8 cellular contexts compared by ENCODE assay signal in the genomic region with DNA sequence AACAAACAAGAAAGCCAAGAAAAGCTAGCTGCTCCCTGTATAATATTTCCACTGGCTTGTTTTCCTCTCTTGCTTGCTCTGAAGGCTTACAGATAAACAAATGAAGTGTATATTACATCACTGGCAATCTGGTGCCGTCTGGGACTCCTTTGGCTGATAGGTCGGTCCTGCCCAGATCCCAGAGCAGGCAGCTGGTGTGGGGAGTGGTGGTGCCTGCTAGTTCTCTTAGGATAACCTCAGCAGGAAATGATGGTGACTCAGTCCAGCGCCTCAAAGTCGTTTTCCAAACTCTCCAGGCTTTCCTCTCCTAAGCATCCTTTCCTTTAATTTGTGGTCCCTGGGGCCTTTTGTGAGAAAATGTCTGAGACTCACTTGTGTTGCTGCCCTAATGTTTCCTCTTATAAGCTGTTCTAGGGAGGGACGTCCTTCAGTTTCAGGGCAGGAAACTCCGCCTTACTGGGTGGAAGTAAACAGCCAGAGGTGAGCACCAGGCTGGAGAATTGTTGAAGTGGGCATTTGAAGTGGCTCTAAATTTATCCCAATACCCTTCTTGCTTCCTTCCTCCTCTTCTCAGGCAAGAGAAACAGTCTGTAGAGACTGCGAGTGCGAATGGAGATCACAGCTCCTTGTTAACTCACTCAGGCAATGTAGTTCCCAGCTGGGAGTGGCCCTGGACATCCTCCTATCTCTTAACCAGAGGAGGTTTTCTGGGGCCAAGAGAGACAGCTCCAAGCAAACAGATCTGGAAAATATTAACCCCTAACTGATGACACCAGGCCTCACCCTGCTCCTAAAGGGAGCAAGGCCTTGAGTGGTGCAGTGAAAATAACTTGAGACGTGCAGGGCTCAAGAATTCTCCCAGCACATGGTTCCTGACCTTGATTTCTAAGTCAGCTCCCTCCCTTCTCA. TPM values are rescaled to one million over a fixed set of nuclear protein-coding genes. Genes with fewer than 3 reads are reported as not detected.
DNase-seq lines count a peak whose midpoint lies in the region; ATAC-seq and TF ChIP-seq lines count a peak whose summit lies in the region.
"Had no signal": no experiment of that assay in that cellular context is flagged by ENCODE, and none has a peak within 500 bp of the region (broad histone marks: within the 10 kb centered on the region; RNA-seq: fewer than 3 reads in every experiment).

No MANE protein-coding gene starts in this region.

- H3K9ac ChIP-seq in GM23248 (no peak overlapping the region), parathyroid adenoma (no peak overlapping the region)

- no peaks in the 10 kb centered on the region for H4K20me1 ChIP-seq in GM23248 (ENCODE audit: insufficient read depth)

- 21 to 25% methylated on average over 9 of the region's 9 CpGs for WGBS in GM23248 (ENCODE audit: low coverage in 1 of 2, low lambda C conversion rate in 2 of 2, missing lambda C conversion rate in 2 of 2), 2 experiments

- no peak for ATAC-seq in GM18517 (IDR thresholded peaks at IDR 0.05; ENCODE audit: unreplicated experiment)

- DNase-seq in GM23248, result peak; percentile 31
- peak; percentile 63 for DNase-seq in NCI-H2196 (lab: John Stamatoyannopoulos, UW; ENCODE audit: unreplicated experiment)
- peak; percentile 24 for DNase-seq in dermis blood vessel endothelial cell
- no peak for DNase-seq in NK-92 treated with Interleukin-12 subunit alpha and Interleukin-12 subunit beta, amount 100 ng/mL, for 24 hours (lab: John Stamatoyannopoulos, UW)
- DNase-seq in NCI-H2081 treated with DMSO at 0.1 percent for 48 hours (lab: John Stamatoyannopoulos, UW), result no peak

- H3K27ac ChIP-seq in GM23248 (no peak overlapping the region), parathyroid adenoma (no peak overlapping the region)

- no peaks in the 10 kb centered on the region for H3K79me2 ChIP-seq in GM23248 (ENCODE audit: insufficient read depth)
- no peaks in the 10 kb centered on the region for H3K79me2 ChIP-seq in parathyroid adenoma

- H3K9me3 ChIP-seq in GM23248 (ENCODE audit: low read depth) (no peaks in the 10 kb centered on the region), parathyroid adenoma (ENCODE audit: control insufficient read depth, low read length) (no peaks in the 10 kb centered on the region)

- H3K4me2 ChIP-seq in GM23248 (ENCODE audit: unreplicated experiment) (no peak overlapping the region), parathyroid adenoma (ENCODE audit: low read length) (no peak overlapping the region)

- peaks cover 19% of the 10 kb centered on the region for H3K27me3 ChIP-seq in GM23248 (replicated peaks; ENCODE audit: insufficient read depth)
- H3K27me3 ChIP-seq in parathyroid adenoma (ENCODE audit: control insufficient read depth, insufficient read depth, low read length), result no peaks in the 10 kb centered on the region

- H3K4me1 ChIP-seq in GM23248 (ENCODE audit: insufficient read depth), result no peaks in the 10 kb centered on the region
- H3K4me1 ChIP-seq in parathyroid adenoma, result no peaks in the 10 kb centered on the region

- H3K36me3 ChIP-seq in GM23248 (ENCODE audit: low read depth) (no peaks in the 10 kb centered on the region), parathyroid adenoma (ENCODE audit: control insufficient read depth, insufficient read depth, low read length) (no peaks in the 10 kb centered on the region)

- no peak overlapping the region for H2AFZ ChIP-seq in GM23248
- peak overlapping the region; percentile 11 for H2AFZ ChIP-seq in parathyroid adenoma

- H3F3A ChIP-seq in GM23248 (ENCODE audit: insufficient read depth), result no peaks in the 10 kb centered on the region

- no peak overlapping the region for H3K4me3 ChIP-seq in GM23248
- no peak overlapping the region for H3K4me3 ChIP-seq in parathyroid adenoma (ENCODE audit: low read depth, low read length)

- H3K9me2 ChIP-seq in GM23248 (ENCODE audit: insufficient read depth), result no peaks in the 10 kb centered on the region

- in situ Hi-C loops in GM23248 (cut with MboI), result no loop called here

- TF ChIP-seq CTCF in parathyroid adenoma (IDR thresholded peaks at IDR 0.05), result no peak

RNA-seq across cellular contexts. Expression of gene CD300LF, which starts 34.9 kb away (rescaled TPM):
- total RNA-seq in GM23248 (2014; rRNA removed; shearing (Covaris generic)), result not detected in 2 replicates
- not detected in 2 replicates for polyA plus RNA-seq in GM23248 (2016; fragmentation: Nextera tagmentation; extraction: Ambion mirVana)
- total RNA-seq in dermis blood vessel endothelial cell, result not detected in 2 replicates
- total RNA-seq: epithelial cell of proximal tubule had no signal

RNA-seq across cellular contexts. Expression of gene CD300E, which starts 54.3 kb away (rescaled TPM):
- total RNA-seq in GM23248 (2014; rRNA removed; shearing (Covaris generic)), result not detected in 2 replicates
- polyA plus RNA-seq in GM23248 (2016; fragmentation: Nextera tagmentation; extraction: Ambion mirVana), result not detected in 2 replicates
- not detected in 2 replicates for total RNA-seq in dermis blood vessel endothelial cell
- total RNA-seq: epithelial cell of proximal tubule had no signal

RNA-seq across cellular contexts. Expression of gene RAB37, which starts 59.2 kb away (rescaled TPM):
- total RNA-seq in GM23248 (2014; rRNA removed; shearing (Covaris generic)), result 0.11 TPM in 1 of 2 replicates, not detected in the other
- polyA plus RNA-seq in GM23248 (2016; fragmentation: Nextera tagmentation; extraction: Ambion mirVana), result not detected in 2 replicates
- total RNA-seq in dermis blood vessel endothelial cell, result 0.17 and 0.37 TPM in 2 replicates
- total RNA-seq: epithelial cell of proximal tubule had no signal

Comparison
In these comparisons a context has a peak if more than half of its experiments do, and no peak if none do; other contexts are left out.
1. DNase-seq: peak in GM23248 (single experiment), NCI-H2196 (single experiment) and dermis blood vessel endothelial cell (single experiment); none in NK-92 treated with Interleukin-12 subunit alpha and Interleukin-12 subunit beta, amount 100 ng/mL, for 24 hours (single experiment) and NCI-H2081 treated with DMSO at 0.1 percent for 48 hours (single experiment).